ENCODE assay signal across 16 cellular contexts in genomic region chr11:46002146-46002545, GRCh38.
DNase-seq lines count a peak whose midpoint lies in the region; ATAC-seq and TF ChIP-seq lines count a peak whose summit lies in the region.
"Had no signal": no experiment of that assay in that cellular context is flagged by ENCODE, and none has a peak within 500 bp of the region (broad histone marks: within the 10 kb centered on the region; RNA-seq: fewer than 3 reads in every experiment).

No MANE protein-coding gene starts in this region.

- no peak overlapping the region for H3K4me3 Mint-ChIP-seq in chondrocyte (ENCODE audit: unreplicated experiment)

- H3K27ac ChIP-seq in IMR-90 (ENCODE audit: insufficient read depth, low read length), result no peak overlapping the region
- H3K27ac ChIP-seq in neural cell (ENCODE audit: low read length), result peak overlapping the region; percentile 76
- H3K27ac ChIP-seq in PC-3 (ENCODE audit: low read length), result no peak overlapping the region
- H3K27ac ChIP-seq: A549 had no signal

- H3K27me3 ChIP-seq in IMR-90 (ENCODE audit: control insufficient read depth, insufficient read depth, low read length) (no peaks in the 10 kb centered on the region), neural cell (ENCODE audit: insufficient read depth, low read depth, low read length) (no peaks in the 10 kb centered on the region), PC-3 (ENCODE audit: low read length) (no peaks in the 10 kb centered on the region)

- no peak for TF ChIP-seq POLR2A in IMR-90 (IDR thresholded peaks at IDR 0.05; ENCODE audit: low read depth, low read length)

- H3K4me1 ChIP-seq in IMR-90 (ENCODE audit: control insufficient read depth, insufficient read depth, low read length) (peaks cover 7% of the 10 kb centered on the region), PC-3 (ENCODE audit: insufficient read depth, low read length) (no peaks in the 10 kb centered on the region)

- no peak overlapping the region for H3K23ac ChIP-seq in IMR-90 (ENCODE audit: low read depth, low read length)

- in situ Hi-C loops in IMR-90 (cut with MboI; ENCODE audit: low sequenced_read_pairs), result loop anchor here (10.0 kb wide), 1 partner anchor 127 kb away; no protein-coding TSS in a partner anchor

- peak overlapping the region; percentile 63 for H2BK5ac ChIP-seq in IMR-90 (ENCODE audit: low read depth, low read length, poor library complexity, severe bottlenecking)

- no peak overlapping the region for H2AK9ac ChIP-seq in IMR-90 (replicated peaks; ENCODE audit: low read depth, low read length, poor library complexity)

- H3K9me2 ChIP-seq in neural cell (ENCODE audit: insufficient read depth, low read length), result no peaks in the 10 kb centered on the region
- H3K9me2 ChIP-seq in PC-3 (replicated peaks; ENCODE audit: low read length), result no peaks in the 10 kb centered on the region

- H3K79me2 ChIP-seq in neural cell (replicated peaks; ENCODE audit: insufficient read depth, low read length) (peaks cover 7% of the 10 kb centered on the region), PC-3 (ENCODE audit: low read length) (no peaks in the 10 kb centered on the region)

- TF ChIP-seq RAD21 in IMR-90 (IDR thresholded peaks at IDR 0.05; ENCODE audit: low read length) (no peak), neural cell (conservative IDR thresholded peaks at IDR 0.05) (no peak)

- TF ChIP-seq CTCF in IMR-90 (conservative IDR thresholded peaks at IDR 0.05; ENCODE audit: low read depth, low read length) (no peak), chondrocyte (IDR thresholded peaks at IDR 0.05) (no peak), neural cell (IDR thresholded peaks at IDR 0.05; ENCODE audit: poor library complexity, severe bottlenecking) (no peak), PC-3 (conservative IDR thresholded peaks at IDR 0.05; ENCODE audit: low read depth, low read length) (no peak)

- no peak overlapping the region for H3K18ac ChIP-seq in IMR-90 (ENCODE audit: low read depth, low read length)

- H3K4me1 Mint-ChIP-seq in chondrocyte (ENCODE audit: low read depth), result peaks cover 43% of the 10 kb centered on the region

- H3F3A ChIP-seq in neural cell (ENCODE audit: insufficient read depth, low read length, poor library complexity, severe bottlenecking), result no peaks in the 10 kb centered on the region
- H3F3A ChIP-seq in PC-3 (ENCODE audit: low read length, unreplicated experiment), result no peaks in the 10 kb centered on the region

- ATAC-seq in IMR-90 (ENCODE audit: low read depth) (no peak), HG02970 (IDR thresholded peaks at IDR 0.05; ENCODE audit: low FRiP score, unreplicated experiment) (no peak), PC-3 (no peak), GM19455 (IDR thresholded peaks at IDR 0.05; ENCODE audit: unreplicated experiment) (no peak), HG03469 (IDR thresholded peaks at IDR 0.05; ENCODE audit: unreplicated experiment) (no peak)
- ATAC-seq: A549 had no signal

- H2AK5ac ChIP-seq in IMR-90 (ENCODE audit: low read depth, low read length), result no peak overlapping the region

- intact Hi-C loops in IMR-90 (cut with micrococcal nuclease) (loop anchor here (10.0 kb wide), 2 partner anchors 127 to 157 kb away; partner anchors contain the start of gene CRY2), PC-3 (cut with micrococcal nuclease) (no loop called here)

- no peak overlapping the region for H4K91ac ChIP-seq in IMR-90 (ENCODE audit: insufficient read depth, low read depth, low read length)

- H4K8ac ChIP-seq in IMR-90 (ENCODE audit: low read depth in 2 of 2, low read length in 2 of 2), result no peak overlapping the region

- H3K9me3 ChIP-seq in IMR-90 (ENCODE audit: control insufficient read depth, insufficient read depth, low read length) (no peaks in the 10 kb centered on the region), neural cell (ENCODE audit: low read length) (no peaks in the 10 kb centered on the region), PC-3 (ENCODE audit: low read length) (no peaks in the 10 kb centered on the region)
- H3K9me3 ChIP-seq: A549 had no signal

- H3K9ac ChIP-seq in IMR-90 (ENCODE audit: low read depth, low read length) (no peak overlapping the region), neural cell (ENCODE audit: low read length) (no peak overlapping the region), PC-3 (ENCODE audit: low read length) (no peak overlapping the region)

- no peak overlapping the region for H2BK15ac ChIP-seq in IMR-90 (ENCODE audit: low read depth, low read length)

- H4K20me1 ChIP-seq in IMR-90 (ENCODE audit: insufficient read depth, low read length) (peaks cover 5% of the 10 kb centered on the region; the same call in 1 of the 2 replicates), neural cell (ENCODE audit: insufficient read depth) (no peaks in the 10 kb centered on the region), PC-3 (ENCODE audit: low read length) (no peaks in the 10 kb centered on the region)

- H4K5ac ChIP-seq in IMR-90 (ENCODE audit: low read depth, low read length), result no peak overlapping the region

- peaks cover 6% of the 10 kb centered on the region for H3K9me1 ChIP-seq in IMR-90 (ENCODE audit: insufficient read depth, low read length)

- peak overlapping the region; percentile 6; the same call in 1 of the 2 replicates for H2BK20ac ChIP-seq in IMR-90 (ENCODE audit: low read depth, low read length)

- peaks cover 13 to 37% of the 10 kb centered on the region in 2 experiments for H3K79me1 ChIP-seq in IMR-90 (ENCODE audit: low read depth in 1 of 2, low read length in 2 of 2)

- H3K4me3 ChIP-seq in IMR-90 (ENCODE audit: insufficient read depth, low read depth, low read length) (no peak overlapping the region), neural cell (ENCODE audit: low read length) (no peak overlapping the region), PC-3 (ENCODE audit: low read length) (no peak overlapping the region)
- H3K4me3 ChIP-seq: A549 had no signal

- H3K27ac Mint-ChIP-seq in chondrocyte (ENCODE audit: unreplicated experiment), result peak overlapping the region; percentile 14

- dilution Hi-C loops in IMR-90 (cut with HindIII; ENCODE audit: low sequenced_read_pairs, unreplicated experiment), result no loop called here

- H3K14ac ChIP-seq in IMR-90 (replicated peaks; ENCODE audit: low read depth, low read length), result no peak overlapping the region

- BruUV-seq in IMR-90 (replicated peaks; lab: Mats Ljungman, UMichigan) (no TSS peak), PC-3 (replicated peaks; lab: Mats Ljungman, UMichigan) (no TSS peak)

- H2AFZ ChIP-seq in IMR-90 (replicated peaks; ENCODE audit: low read length, poor library complexity), result no peak overlapping the region
- H2AFZ ChIP-seq in neural cell (ENCODE audit: low read depth, low read length), result no peak overlapping the region
- H2AFZ ChIP-seq in PC-3 (ENCODE audit: low read length), result no peak overlapping the region

- no peak for TF ChIP-seq EP300 in neural cell (conservative IDR thresholded peaks at IDR 0.05; ENCODE audit: poor library complexity, severe bottlenecking)

- DNase-seq in EH (ENCODE audit: low read depth), result peak; percentile 65
- DNase-seq in IMR-90, result no peak
- DNase-seq in chondrocyte (ENCODE audit: low spot score), result no peak
- no peak for DNase-seq in PC-3
- DNase-seq: AML-193, Calu3, DMS79, GF-D8, NCI-H1436, NCI-H2029 treated with DMSO at 0.1 percent for 48 hours, NCI-H524 had no signal

- H3K4ac ChIP-seq in IMR-90 (ENCODE audit: low read depth, low read length), result no peak overlapping the region; the same call in 1 of the 2 replicates

- no peaks in the 10 kb centered on the region for H3K27me3 Mint-ChIP-seq in chondrocyte (ENCODE audit: low read depth)

- POLR2A ChIA-PET in IMR-90 (lab: Charles Lee; ENCODE audit: unreplicated experiment), result no interaction called here
- POLR2A ChIA-PET in PC-3 (lab: Charles Lee; ENCODE audit: unreplicated experiment), result interaction anchor here (0.7 kb wide), 1 partner anchor 89 kb away, joined by 3 read pairs; no protein-coding TSS in a partner anchor

- H3K4me2 ChIP-seq in IMR-90 (ENCODE audit: low read depth, low read length), result peak overlapping the region; percentile 39; the same call in 1 of the 2 replicates
- no peak overlapping the region for H3K4me2 ChIP-seq in neural cell (ENCODE audit: low read length)
- H3K4me2 ChIP-seq in PC-3 (ENCODE audit: low read length), result no peak overlapping the region
- H3K4me2 ChIP-seq: A549 had no signal

- H3K56ac ChIP-seq in IMR-90 (ENCODE audit: extremely low read depth, insufficient read depth, low read length), result no peak overlapping the region

- H3K9me3 Mint-ChIP-seq in chondrocyte (ENCODE audit: low read depth), result no peaks in the 10 kb centered on the region

- no peaks in the 10 kb centered on the region for H3K36me3 Mint-ChIP-seq in chondrocyte (ENCODE audit: low read depth)

- CTCF ChIA-PET in IMR-90 (lab: Yijun Ruan, JAX), result interaction anchor here (1.0 kb wide), 1 partner anchor 37 kb away, joined by 3 read pairs; no protein-coding TSS in a partner anchor
- CTCF ChIA-PET in PC-3 (lab: Charles Lee), result no interaction called here

- no peak overlapping the region for H2BK120ac ChIP-seq in IMR-90 (ENCODE audit: low read depth, low read length)

- H3K36me3 ChIP-seq in IMR-90 (ENCODE audit: control insufficient read depth, insufficient read depth, low read length), result no peaks in the 10 kb centered on the region
- no peaks in the 10 kb centered on the region for H3K36me3 ChIP-seq in neural cell (ENCODE audit: insufficient read depth, low read length)
- H3K36me3 ChIP-seq in PC-3 (ENCODE audit: low read depth, low read length), result no peaks in the 10 kb centered on the region

TF ChIP-seq in IMR-90, 13 proteins besides CTCF, POLR2A, EP300 and RAD21 (continues in another document):
- no peak for TF ChIP-seq MAZ (IDR thresholded peaks at IDR 0.05; ENCODE audit: borderline replicate concordance, low read depth, low read length)
- TF ChIP-seq MXI1 (IDR thresholded peaks at IDR 0.05; ENCODE audit: borderline replicate concordance, low read depth, low read length), result no peak
- TF ChIP-seq MAFK (IDR thresholded peaks at IDR 0.05; ENCODE audit: low read depth, low read length), result no peak
- TF ChIP-seq RCOR1 (IDR thresholded peaks at IDR 0.05; ENCODE audit: insufficient replicate concordance, low read length), result no peak

TF ChIP-seq in neural cell, 6 proteins besides CTCF, POLR2A, EP300 and RAD21 (continues in another document):
- TF ChIP-seq MXI1 (conservative IDR thresholded peaks at IDR 0.05; ENCODE audit: poor library complexity, severe bottlenecking), result no peak
- no peak for TF ChIP-seq TAF1 (IDR thresholded peaks at IDR 0.05; ENCODE audit: low read depth)
- no peak for TF ChIP-seq SMC3 (conservative IDR thresholded peaks at IDR 0.05; ENCODE audit: poor library complexity)
- TF ChIP-seq POLR2AphosphoS5 (IDR thresholded peaks at IDR 0.05), result no peak
